Comparison of ENCODE assay signal across 12 cellular contexts in the genomic region with DNA sequence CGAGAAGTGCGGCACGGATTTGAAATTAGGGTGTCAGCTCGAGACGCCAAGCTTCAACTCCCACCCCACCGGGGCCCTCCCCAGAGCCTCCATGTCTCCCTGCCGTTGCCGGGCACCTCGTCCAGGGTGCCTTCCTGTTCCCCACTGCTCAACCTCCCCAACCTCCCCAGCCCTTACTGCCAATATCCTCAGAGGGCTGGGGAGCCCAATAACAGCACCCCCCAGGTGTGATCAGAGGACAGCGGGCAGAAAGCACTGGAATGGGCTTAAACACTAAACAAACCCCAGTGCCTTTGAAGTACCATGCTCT.
DNase-seq lines count a peak whose midpoint lies in the region; ATAC-seq and TF ChIP-seq lines count a peak whose summit lies in the region.
"Had no signal": no experiment of that assay in that cellular context is flagged by ENCODE, and none has a peak within 500 bp of the region (broad histone marks: within the 10 kb centered on the region; RNA-seq: fewer than 3 reads in every experiment).

No MANE protein-coding gene starts in this region.

- H3K4me1 ChIP-seq in DOHH2 (ENCODE audit: control insufficient read depth, low read length) (peaks cover 87% of the 10 kb centered on the region), endodermal cell (ENCODE audit: control insufficient read depth, insufficient read depth, low read length) (no peaks in the 10 kb centered on the region), lower lobe of right lung (no peaks in the 10 kb centered on the region)
- H3K4me1 ChIP-seq: thyroid gland had no signal

- H3K27ac Mint-ChIP-seq in endodermal cell (no peak overlapping the region), HFFc6 (no peak overlapping the region)

- peak overlapping the region; percentile 95 for H3K4me2 ChIP-seq in DOHH2 (ENCODE audit: low read length)

- H3K27me3 Mint-ChIP-seq in endodermal cell (ENCODE audit: insufficient read depth) (no peaks in the 10 kb centered on the region), HFFc6 (ENCODE audit: insufficient read depth) (no peaks in the 10 kb centered on the region; the same call in 1 of the 2 replicates)

- H3K4me3 Mint-ChIP-seq in endodermal cell (no peak overlapping the region), HFFc6 (no peak overlapping the region)

- 91 to 94% methylated on average over 6 to 10 of the region's 10 CpGs for WGBS in endodermal cell (ENCODE audit: insufficient coverage in 1 of 2, insufficient read length in 1 of 2), 2 experiments

- H3K36me3 Mint-ChIP-seq in endodermal cell (ENCODE audit: low read depth): no peaks in the 10 kb centered on the region
- peaks cover 10% of the 10 kb centered on the region; the same call in 1 of the 2 replicates for H3K36me3 Mint-ChIP-seq in HFFc6 (ENCODE audit: low read depth)

- H3K4me1 Mint-ChIP-seq in endodermal cell: no peaks in the 10 kb centered on the region
- no peaks in the 10 kb centered on the region for H3K4me1 Mint-ChIP-seq in HFFc6 (ENCODE audit: low read depth)

- peak; percentile 14 for DNase-seq in endodermal cell
- DNase-seq in GOT3 (lab: John Stamatoyannopoulos, UW): no peak
- no peak for DNase-seq in HFFc6
- DNase-seq in lower lobe of right lung: no peak
- DNase-seq in stimulated activated naive CD8-positive, alpha-beta T cell treated with anti-CD3 and anti-CD28 coated beads, Interleukin-15, Interleukin-2, amounts not matched to agents 100 U/mL and 50 U/mL, for 24 hours: no peak
- DNase-seq: DMS 273 treated with DMSO at 0.1 percent for 48 hours, occipital lobe, T-helper 9 cell, thyroid gland had no signal

- H3K9ac ChIP-seq in endodermal cell (ENCODE audit: extremely low read depth, low read length, poor library complexity, severe bottlenecking): no peak overlapping the region

- H3K79me2 ChIP-seq in DOHH2 (ENCODE audit: control insufficient read depth, low read length): peaks cover 15% of the 10 kb centered on the region

- peaks cover 10% of the 10 kb centered on the region for H3K36me3 ChIP-seq in DOHH2 (ENCODE audit: control insufficient read depth, low read length)
- no peaks in the 10 kb centered on the region for H3K36me3 ChIP-seq in endodermal cell (ENCODE audit: control insufficient read depth, insufficient read depth, low read length)
- no peaks in the 10 kb centered on the region for H3K36me3 ChIP-seq in lower lobe of right lung
- H3K36me3 ChIP-seq: thyroid gland had no signal

- peak; percentile 15 for TF ChIP-seq POLR2A in GM19193 (IDR thresholded peaks at IDR 0.05; ENCODE audit: extremely low read depth, insufficient read depth, insufficient read length)

- H3K27me3 ChIP-seq in DOHH2 (ENCODE audit: control insufficient read depth, low read length) (no peaks in the 10 kb centered on the region), endodermal cell (ENCODE audit: control insufficient read depth, insufficient read depth, low read length, poor library complexity, severe bottlenecking) (no peaks in the 10 kb centered on the region), lower lobe of right lung (ENCODE audit: low read depth) (peaks cover 36% of the 10 kb centered on the region)
- H3K27me3 ChIP-seq: thyroid gland had no signal

- no peaks in the 10 kb centered on the region for H4K20me1 ChIP-seq in DOHH2 (ENCODE audit: control insufficient read depth, insufficient read depth, low read depth, low read length)

- intact Hi-C loops in lower lobe of right lung (cut with DNase I): no loop called here

- H3K27ac ChIP-seq in DOHH2 (ENCODE audit: low read depth, low read length) (peak overlapping the region; percentile 98), endodermal cell (ENCODE audit: low read depth, low read length) (no peak overlapping the region), lower lobe of right lung (no peak overlapping the region)
- H3K27ac ChIP-seq: thyroid gland had no signal

- H3K4me3 ChIP-seq in DOHH2 (ENCODE audit: low read length) (peak overlapping the region; percentile 78), endodermal cell (ENCODE audit: low read length) (no peak overlapping the region), lower lobe of right lung (no peak overlapping the region)
- H3K4me3 ChIP-seq: thyroid gland had no signal

- no peaks in the 10 kb centered on the region for H3K9me3 Mint-ChIP-seq in endodermal cell
- H3K9me3 Mint-ChIP-seq in HFFc6: peaks cover 76% of the 10 kb centered on the region

- no peak for TF ChIP-seq CTCF in DOHH2 (IDR thresholded peaks at IDR 0.05; ENCODE audit: low read depth, low read length, poor library complexity, severe bottlenecking)
- no peak for TF ChIP-seq CTCF in endodermal cell (conservative IDR thresholded peaks at IDR 0.05)
- TF ChIP-seq CTCF in HFFc6 (IDR thresholded peaks at IDR 0.05): no peak
- TF ChIP-seq CTCF in lower lobe of right lung (IDR thresholded peaks at IDR 0.05): no peak

- H3K9me3 ChIP-seq in DOHH2 (ENCODE audit: control insufficient read depth, insufficient read depth, low read length): peaks cover 7% of the 10 kb centered on the region; the same call in 1 of the 2 replicates
- no peaks in the 10 kb centered on the region for H3K9me3 ChIP-seq in endodermal cell (ENCODE audit: control insufficient read depth, low read length)
- no peaks in the 10 kb centered on the region for H3K9me3 ChIP-seq in lower lobe of right lung
- H3K9me3 ChIP-seq: thyroid gland had no signal

- H3K9me2 ChIP-seq in DOHH2 (replicated peaks; ENCODE audit: control insufficient read depth, low read length): no peaks in the 10 kb centered on the region

- ATAC-seq in HG03196 (IDR thresholded peaks at IDR 0.05; ENCODE audit: unreplicated experiment) (peak; percentile 6), lower lobe of right lung (no peak)
- ATAC-seq in stimulated activated naive CD8-positive, alpha-beta T cell treated with anti-CD3 and anti-CD28 coated beads, Interleukin-15, Interleukin-2, amounts not matched to agents 100 U/mL and 50 U/mL, for 24 hours: no peak

- H3F3A ChIP-seq in DOHH2 (ENCODE audit: control insufficient read depth, insufficient read depth): peaks cover 44% of the 10 kb centered on the region
